Comparison of ENCODE assay signal across 1 cellular context in genomic region chr5:41794478-41794877, GRCh38.
TF ChIP-seq lines count a peak whose summit lies in the region.

No MANE protein-coding gene starts in this region.

TF ChIP-seq in IMR-90, 13 proteins besides CTCF, POLR2A, EP300 and RAD21 (continued from another document):
- TF ChIP-seq, protein P1, sequence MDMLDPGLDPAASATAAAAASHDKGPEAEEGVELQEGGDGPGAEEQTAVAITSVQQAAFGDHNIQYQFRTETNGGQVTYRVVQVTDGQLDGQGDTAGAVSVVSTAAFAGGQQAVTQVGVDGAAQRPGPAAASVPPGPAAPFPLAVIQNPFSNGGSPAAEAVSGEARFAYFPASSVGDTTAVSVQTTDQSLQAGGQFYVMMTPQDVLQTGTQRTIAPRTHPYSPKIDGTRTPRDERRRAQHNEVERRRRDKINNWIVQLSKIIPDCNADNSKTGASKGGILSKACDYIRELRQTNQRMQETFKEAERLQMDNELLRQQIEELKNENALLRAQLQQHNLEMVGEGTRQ (IDR thresholded peaks at IDR 0.05; ENCODE audit: low read depth, low read length): no peak
- TF ChIP-seq RCOR1 (IDR thresholded peaks at IDR 0.05; ENCODE audit: insufficient replicate concordance, low read length) (no peak), RFX5 (IDR thresholded peaks at IDR 0.05; ENCODE audit: low read depth, low read length) (no peak), FOS (IDR thresholded peaks at IDR 0.05; ENCODE audit: low read depth, low read length) (peak; percentile 99), SMC3 (IDR thresholded peaks at IDR 0.05; ENCODE audit: low read depth, low read length) (no peak), NFE2L2 (IDR thresholded peaks at IDR 0.05; ENCODE audit: low read depth, low read length) (peak; percentile 99), MXI1 (IDR thresholded peaks at IDR 0.05; ENCODE audit: borderline replicate concordance, low read depth, low read length) (no peak), MAZ (IDR thresholded peaks at IDR 0.05; ENCODE audit: borderline replicate concordance, low read depth, low read length) (no peak), CEBPB (IDR thresholded peaks at IDR 0.05; ENCODE audit: low read depth, low read length) (peak; percentile 72), BHLHE40 (IDR thresholded peaks at IDR 0.05; ENCODE audit: low read depth, low read length) (peak; percentile 72), CHD1 (IDR thresholded peaks at IDR 0.05; ENCODE audit: low read depth, low read length) (no peak), MAFK (IDR thresholded peaks at IDR 0.05; ENCODE audit: low read depth, low read length) (peak; percentile 89)
